Comparison of ENCODE assay signal across 9 cellular contexts in the genomic region with DNA sequence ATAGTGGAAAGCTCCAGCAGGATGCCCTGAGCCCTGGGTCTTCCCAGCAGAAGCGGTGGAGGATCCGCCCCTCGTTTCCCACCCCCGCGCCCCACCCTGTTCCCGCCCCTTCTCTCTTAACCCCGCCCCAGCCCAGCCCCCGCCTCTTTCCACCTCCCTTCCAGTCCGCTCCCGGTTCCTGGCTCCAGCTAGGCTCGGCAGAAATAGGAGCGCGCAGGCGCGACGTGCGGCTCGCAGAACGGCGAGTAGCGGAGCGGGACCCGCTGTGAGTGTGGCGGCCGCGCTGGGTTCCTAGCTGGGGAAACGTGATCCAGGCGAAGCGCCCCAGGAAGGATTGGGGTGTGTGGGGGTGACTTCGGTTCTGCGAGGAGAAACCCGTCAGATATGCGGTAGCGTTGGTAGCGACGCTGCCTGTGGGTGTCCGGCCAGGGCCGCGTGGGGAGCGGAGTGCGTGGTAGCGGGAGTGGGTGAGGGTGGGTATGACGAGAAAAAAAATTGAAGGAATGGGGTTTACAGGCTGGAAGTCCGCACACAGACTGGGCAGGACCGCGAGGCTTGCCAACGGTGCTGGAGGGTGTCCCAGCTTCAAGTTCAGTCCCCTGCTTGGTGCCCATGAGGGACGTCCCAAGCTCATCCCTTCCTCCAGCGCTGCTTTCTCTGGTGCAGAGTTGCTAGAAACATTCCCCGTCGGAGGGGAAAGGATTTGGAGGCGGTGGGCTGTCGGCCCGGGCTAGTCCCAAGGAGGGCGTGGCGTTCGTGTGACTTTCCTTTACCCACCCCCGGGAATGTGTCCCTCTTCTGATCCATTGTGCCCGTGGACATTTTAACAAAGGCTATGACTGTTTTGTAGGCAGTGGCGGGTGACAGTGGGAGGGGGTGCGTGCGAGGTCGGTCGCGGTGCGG.
DNase-seq lines count a peak whose midpoint lies in the region; ATAC-seq and TF ChIP-seq lines count a peak whose summit lies in the region.
"Had no signal": no experiment of that assay in that cellular context is flagged by ENCODE, and none has a peak within 500 bp of the region (broad histone marks: within the 10 kb centered on the region; RNA-seq: fewer than 3 reads in every experiment).

A gene (plus strand): TSS at position 234 of the 903 bp plus-strand sequence. CDS start 56,886 bp downstream, outside the sequence.

- no peaks in the 10 kb centered on the region for H3K4me1 ChIP-seq in iPS-18a (ENCODE audit: control insufficient read depth, low read depth, low read length)

- TF ChIP-seq CTCF in cardiac fibroblast (IDR thresholded peaks at IDR 0.05; ENCODE audit: low read depth, low read length): no peak

- no peaks in the 10 kb centered on the region for H3K36me3 ChIP-seq in iPS-18a (ENCODE audit: control insufficient read depth, low read depth, low read length)

- DNase-seq in NCI-H2196 (lab: John Stamatoyannopoulos, UW; ENCODE audit: unreplicated experiment): peak; percentile 0
- DNase-seq in NCI-H2196 treated with DMSO at 0.1 percent for 48 hours (lab: John Stamatoyannopoulos, UW; ENCODE audit: unreplicated experiment): no peak
- peak; percentile 54 to 83 for DNase-seq in NCI-H524 (lab: John Stamatoyannopoulos, UW)
- peak; percentile 82 to 90 for DNase-seq in cardiac fibroblast (ENCODE audit: low read depth in 2 of 2)
- DNase-seq in putamen (ENCODE audit: low spot score): peak; percentile 82
- DNase-seq in GDM1 (lab: John Stamatoyannopoulos, UW): no peak
- DNase-seq: CD4-positive, CD25-positive, alpha-beta regulatory T cell had no signal

- H3K9ac ChIP-seq in iPS-18a (ENCODE audit: low read length): peak within 1 kb of the TSS; percentile 68

- H3K4me3 ChIP-seq in cardiac fibroblast (replicated peaks in 1 of 2; ENCODE audit: low read depth in 2 of 2, low read length in 2 of 2) (peak within 1 kb of the TSS; percentile 75 to 87), iPS-18a (ENCODE audit: low read length) (peak within 1 kb of the TSS; percentile 88)

- no peak for ATAC-seq in HG03280 (IDR thresholded peaks at IDR 0.05; ENCODE audit: unreplicated experiment)

- H3K27ac ChIP-seq in iPS-18a (ENCODE audit: low read length): no peak within 1 kb of the TSS

- no peaks in the 10 kb centered on the region for H3K9me3 ChIP-seq in iPS-18a (ENCODE audit: control insufficient read depth, low read depth, low read length)

- no peaks in the 10 kb centered on the region for H3K27me3 ChIP-seq in iPS-18a (ENCODE audit: control insufficient read depth, insufficient read depth, low read length)

Comparison
In these comparisons a context has a peak if more than half of its experiments do, and no peak if none do; other contexts are left out.
1. DNase-seq: peak in NCI-H2196 (single experiment), NCI-H524 (2 of 2), cardiac fibroblast (2 of 2) and putamen (single experiment); none in NCI-H2196 treated with DMSO at 0.1 percent for 48 hours (single experiment) and GDM1 (single experiment).